Comparison of ENCODE assay signal across 8 cellular contexts in the genomic region with DNA sequence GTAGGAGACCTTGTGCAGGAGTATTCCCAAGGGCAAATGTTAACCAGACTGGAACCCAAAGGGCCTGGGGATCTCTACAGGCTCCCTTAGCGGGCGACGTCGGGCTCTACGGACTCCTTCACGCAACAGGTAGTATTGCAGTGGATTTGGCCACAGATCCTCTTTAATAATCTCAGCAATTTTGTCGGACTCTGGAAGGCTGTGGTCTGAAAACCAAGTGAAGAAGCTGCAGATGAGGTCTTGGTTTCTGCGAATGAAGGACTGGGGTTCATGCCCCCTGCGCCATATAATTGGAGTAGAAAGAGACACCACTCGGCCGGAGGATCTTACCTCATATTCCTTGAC. TPM values are rescaled to one million over a fixed set of nuclear protein-coding genes. Genes with fewer than 3 reads are reported as not detected.
DNase-seq lines count a peak whose midpoint lies in the region; ATAC-seq and TF ChIP-seq lines count a peak whose summit lies in the region.

No MANE protein-coding gene starts in this region.

- H3K27me3 ChIP-seq in kidney epithelial cell (ENCODE audit: control insufficient read depth, insufficient read depth, low read length) = no peaks in the 10 kb centered on the region

- H3K27ac ChIP-seq in temporal lobe (ENCODE audit: low read depth, low read length) = peak overlapping the region; percentile 98

- H3K36me3 ChIP-seq in kidney epithelial cell (ENCODE audit: control insufficient read depth, insufficient read depth, low read length) = no peaks in the 10 kb centered on the region

- ATAC-seq in activated CD4-positive, alpha-beta T cell treated with anti-CD3 and anti-CD28 coated beads for 36 hours = no peak

- POLR2A ChIA-PET in activated CD4-positive, alpha-beta T cell treated with anti-CD3 and anti-CD28 coated beads for 36 hours (lab: Charles Lee) = interaction anchor here (0.8 to 1.2 kb wide), 2 partner anchors 10 to 25 kb away, joined by 3 to 5 read pairs; a partner anchor contains a TSS

- CTCF ChIA-PET in activated CD4-positive, alpha-beta T cell treated with anti-CD3 and anti-CD28 coated beads for 36 hours (lab: Charles Lee) = interaction anchor here (1.0 to 3.7 kb wide), 4 partner anchors 9 to 62 kb away, joined by 3 to 24 read pairs (median 4); no protein-coding TSS in a partner anchor

- H3K4me3 ChIP-seq in kidney epithelial cell (ENCODE audit: low read depth, low read length) = peak overlapping the region; percentile 97

- H3K4me3 Mint-ChIP-seq in activated CD4-positive, alpha-beta T cell treated with anti-CD3 and anti-CD28 coated beads for 36 hours = peak overlapping the region; percentile 93
- H3K4me3 Mint-ChIP-seq in activated naive CD8-positive, alpha-beta T cell treated with anti-CD3 and anti-CD28 coated beads for 36 hours = peak overlapping the region; percentile 100

- H3K4me1 Mint-ChIP-seq in activated CD4-positive, alpha-beta T cell treated with anti-CD3 and anti-CD28 coated beads for 36 hours = peaks cover 34% of the 10 kb centered on the region
- H3K4me1 Mint-ChIP-seq in activated naive CD8-positive, alpha-beta T cell treated with anti-CD3 and anti-CD28 coated beads for 36 hours = peaks cover 41% of the 10 kb centered on the region

- TF ChIP-seq CTCF in kidney epithelial cell (IDR thresholded peaks at IDR 0.05; ENCODE audit: insufficient read depth, low read length, poor library complexity, severe bottlenecking) = no peak

- DNase-seq in activated CD4-positive, alpha-beta T cell treated with anti-CD3 and anti-CD28 coated beads for 36 hours = no peak
- DNase-seq in activated CD4-positive, alpha-beta T cell treated with anti-CD3 and anti-CD28 coated beads for 48 hours = no peak
- no peak for DNase-seq in activated naive CD8-positive, alpha-beta T cell treated with anti-CD3 and anti-CD28 coated beads for 36 hours
- DNase-seq in kidney epithelial cell (ENCODE audit: low read depth) (no peak), occipital lobe (lab: John Stamatoyannopoulos, UW) (no peak), NOMO-1 treated with DMSO at 0.1 percent for 48 hours (lab: John Stamatoyannopoulos, UW; ENCODE audit: unreplicated experiment) (no peak), activated gamma-delta T cell treated with Interleukin-2 at 50 U/mL for 16 hours (no peak)

- peaks cover 42% of the 10 kb centered on the region for H3K36me3 Mint-ChIP-seq in activated CD4-positive, alpha-beta T cell treated with anti-CD3 and anti-CD28 coated beads for 36 hours (ENCODE audit: low read depth)
- H3K36me3 Mint-ChIP-seq in activated naive CD8-positive, alpha-beta T cell treated with anti-CD3 and anti-CD28 coated beads for 36 hours = peaks cover 45% of the 10 kb centered on the region

- H3K27ac Mint-ChIP-seq in activated CD4-positive, alpha-beta T cell treated with anti-CD3 and anti-CD28 coated beads for 36 hours = peak overlapping the region; percentile 98
- peak overlapping the region; percentile 97 for H3K27ac Mint-ChIP-seq in activated naive CD8-positive, alpha-beta T cell treated with anti-CD3 and anti-CD28 coated beads for 36 hours

- H3K27me3 Mint-ChIP-seq in activated CD4-positive, alpha-beta T cell treated with anti-CD3 and anti-CD28 coated beads for 36 hours = no peaks in the 10 kb centered on the region
- H3K27me3 Mint-ChIP-seq in activated naive CD8-positive, alpha-beta T cell treated with anti-CD3 and anti-CD28 coated beads for 36 hours = no peaks in the 10 kb centered on the region

- H3K9me3 Mint-ChIP-seq in activated CD4-positive, alpha-beta T cell treated with anti-CD3 and anti-CD28 coated beads for 36 hours (ENCODE audit: low read depth) = no peaks in the 10 kb centered on the region
- no peaks in the 10 kb centered on the region for H3K9me3 Mint-ChIP-seq in activated naive CD8-positive, alpha-beta T cell treated with anti-CD3 and anti-CD28 coated beads for 36 hours

- intact Hi-C loops in activated CD4-positive, alpha-beta T cell treated with anti-CD3 and anti-CD28 coated beads for 36 hours (cut with DNase I, micrococcal nuclease) = loop anchor here (2.0 to 10.0 kb wide), 4 partner anchors 176 to 386 kb away; a partner anchor contains a TSS

RNA-seq across cellular contexts. Expression of a gene that starts 1.3 kb away (rescaled TPM):
- total RNA-seq in activated CD4-positive, alpha-beta T cell treated with anti-CD3 and anti-CD28 coated beads for 36 hours = 10 to 100 TPM; 37.5 to 38.2 TPM
- 10 to 100 TPM; 45.4 to 46.0 TPM for total RNA-seq in activated naive CD8-positive, alpha-beta T cell treated with anti-CD3 and anti-CD28 coated beads for 36 hours
- 68.3 and 73.5 TPM in 2 replicates for total RNA-seq in kidney epithelial cell
- 96.6 TPM for total RNA-seq in temporal lobe
- total RNA-seq in occipital lobe = 205 TPM

RNA-seq across cellular contexts. Expression of a gene that starts 24.6 kb away (rescaled TPM):
- total RNA-seq in activated CD4-positive, alpha-beta T cell treated with anti-CD3 and anti-CD28 coated beads for 36 hours = 10 to 100 TPM in 1 of 2 experiments, 1 to 10 TPM in 1; 9.4 to 10.8 TPM
- total RNA-seq in activated naive CD8-positive, alpha-beta T cell treated with anti-CD3 and anti-CD28 coated beads for 36 hours = 10 to 100 TPM; 15.1 to 15.2 TPM
- total RNA-seq in kidney epithelial cell = 13.5 and 14.3 TPM in 2 replicates
- total RNA-seq in temporal lobe = 73.0 TPM
- total RNA-seq in occipital lobe = 70.2 TPM
